ENCODE assay signal across 8 cellular contexts in the genomic region with DNA sequence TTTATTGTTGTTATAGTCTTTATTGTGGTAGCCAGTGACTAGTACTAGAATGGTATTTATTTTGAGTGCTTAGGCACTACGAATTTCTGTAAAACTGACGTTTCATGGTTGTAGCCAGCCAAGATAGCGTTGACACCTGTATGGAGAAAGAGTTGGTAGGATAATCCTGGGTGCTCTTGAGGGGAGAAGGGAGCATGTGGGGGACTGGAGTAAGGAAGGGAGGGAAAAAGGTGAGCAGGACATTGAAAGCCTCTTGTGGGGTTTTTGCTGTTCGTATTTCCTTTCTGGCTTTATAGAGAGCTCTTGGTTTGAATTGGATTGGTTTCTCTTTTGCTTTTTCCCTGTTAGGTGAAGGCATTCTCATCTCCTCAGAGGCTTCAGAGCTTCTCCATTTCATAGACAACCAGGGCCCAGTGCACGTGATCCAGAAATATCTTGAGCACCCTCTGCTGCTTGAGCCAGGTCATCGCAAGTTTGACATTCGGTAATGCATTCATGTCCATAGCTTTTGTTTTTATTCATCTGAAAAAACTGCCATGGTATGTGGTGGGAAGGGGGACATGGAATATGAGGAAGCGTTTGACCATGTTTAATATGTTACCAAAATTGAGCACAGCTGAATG. TPM values are rescaled to one million over a fixed set of nuclear protein-coding genes. Genes with fewer than 3 reads are reported as not detected.
DNase-seq lines count a peak whose midpoint lies in the region; ATAC-seq and TF ChIP-seq lines count a peak whose summit lies in the region.
"Not testable (repeated sequence)": the region's sequence is repeated elsewhere in the genome, so short reads cannot be mapped to it uniquely, and the experiment has no call there.

No MANE protein-coding gene starts in this region.

- not testable (repeated sequence) for H3K27me3 ChIP-seq in CD4-positive, CD25-positive, alpha-beta regulatory T cell (ENCODE audit: control insufficient read depth, insufficient read depth, low read length); foreskin keratinocyte; naive thymus-derived CD4-positive, alpha-beta T cell (ENCODE audit: control insufficient read depth in 2 of 2, insufficient read depth in 2 of 2, low read length in 2 of 2)

- H3K4me1 Mint-ChIP-seq in CD4-positive, CD25-positive, alpha-beta regulatory T cell; WTC11; naive thymus-derived CD4-positive, alpha-beta T cell: not testable (repeated sequence)

- POLR2A ChIA-PET in WTC11 (lab: Charles Lee); naive thymus-derived CD4-positive, alpha-beta T cell (lab: Charles Lee): not testable (repeated sequence)

- H3K36me3 Mint-ChIP-seq in CD4-positive, CD25-positive, alpha-beta regulatory T cell; WTC11; naive thymus-derived CD4-positive, alpha-beta T cell: not testable (repeated sequence)

- intact Hi-C loops in naive thymus-derived CD4-positive, alpha-beta T cell (cut with micrococcal nuclease) = not testable (repeated sequence)

- not testable (repeated sequence) for H3K36me3 ChIP-seq in CD4-positive, CD25-positive, alpha-beta regulatory T cell (ENCODE audit: control insufficient read depth, insufficient read depth, low read length); naive thymus-derived CD4-positive, alpha-beta T cell (ENCODE audit: control insufficient read depth in 2 of 3, insufficient read depth in 3 of 3, low read length in 3 of 3)

- H3K27me3 Mint-ChIP-seq in CD4-positive, CD25-positive, alpha-beta regulatory T cell; WTC11 (ENCODE audit: low read depth); naive thymus-derived CD4-positive, alpha-beta T cell: not testable (repeated sequence)

- H3K27ac Mint-ChIP-seq in CD4-positive, CD25-positive, alpha-beta regulatory T cell; WTC11; naive thymus-derived CD4-positive, alpha-beta T cell: not testable (repeated sequence)

- ATAC-seq in CD4-positive, CD25-positive, alpha-beta regulatory T cell (ENCODE audit: low read depth in 2 of 2) = peak; percentile 71 to 73
- ATAC-seq in GM19023 (IDR thresholded peaks at IDR 0.05; ENCODE audit: unreplicated experiment) (peak; percentile 72), GM21619 (IDR thresholded peaks at IDR 0.05; ENCODE audit: unreplicated experiment) (peak; percentile 80), HG02870 (IDR thresholded peaks at IDR 0.05; ENCODE audit: unreplicated experiment) (peak; percentile 90), HG03378 (IDR thresholded peaks at IDR 0.05; ENCODE audit: unreplicated experiment) (peak; percentile 86), WTC11 (peak; percentile 83), foreskin keratinocyte (peak; percentile 56)
- peak; percentile 87 for ATAC-seq in naive thymus-derived CD4-positive, alpha-beta T cell

- CTCF ChIA-PET in WTC11 (lab: Charles Lee); naive thymus-derived CD4-positive, alpha-beta T cell (lab: Charles Lee): not testable (repeated sequence)

- DNase-seq in CD4-positive, CD25-positive, alpha-beta regulatory T cell; WTC11 (ENCODE audit: low spot score); foreskin keratinocyte; naive thymus-derived CD4-positive, alpha-beta T cell: not testable (repeated sequence)

- not testable (repeated sequence) for H3K4me1 ChIP-seq in CD4-positive, CD25-positive, alpha-beta regulatory T cell (ENCODE audit: control insufficient read depth, insufficient read depth, low read length, poor library complexity, severe bottlenecking); foreskin keratinocyte; naive thymus-derived CD4-positive, alpha-beta T cell (ENCODE audit: control insufficient read depth in 2 of 2, insufficient read depth in 2 of 2, low read length in 2 of 2)

- not testable (repeated sequence) for H3K9me3 ChIP-seq in CD4-positive, CD25-positive, alpha-beta regulatory T cell (ENCODE audit: control insufficient read depth in 2 of 2, low read length in 2 of 2); naive thymus-derived CD4-positive, alpha-beta T cell (ENCODE audit: control insufficient read depth in 2 of 3, low read length in 3 of 3)

- H3K4me3 Mint-ChIP-seq in CD4-positive, CD25-positive, alpha-beta regulatory T cell; WTC11; naive thymus-derived CD4-positive, alpha-beta T cell: not testable (repeated sequence)

- TF ChIP-seq CTCF in WTC11 (IDR thresholded peaks at IDR 0.05); foreskin keratinocyte (conservative IDR thresholded peaks at IDR 0.05): not testable (repeated sequence)

- H3K4me3 ChIP-seq in CD4-positive, CD25-positive, alpha-beta regulatory T cell (ENCODE audit: low read depth, low read length); naive thymus-derived CD4-positive, alpha-beta T cell (ENCODE audit: low read length): not testable (repeated sequence)

- H3K9me3 Mint-ChIP-seq in CD4-positive, CD25-positive, alpha-beta regulatory T cell; WTC11; naive thymus-derived CD4-positive, alpha-beta T cell: not testable (repeated sequence)

- not testable (repeated sequence) for H3K27ac ChIP-seq in CD4-positive, CD25-positive, alpha-beta regulatory T cell (ENCODE audit: insufficient read depth, low read length, poor library complexity, severe bottlenecking); foreskin keratinocyte; naive thymus-derived CD4-positive, alpha-beta T cell (ENCODE audit: low read depth, low read length)

RNA-seq across cellular contexts. Expression of a gene that starts 27.2 kb away (rescaled TPM):
- not detected for total RNA-seq in CD4-positive, CD25-positive, alpha-beta regulatory T cell
- 1 to 10 TPM; 4.0 to 8.6 (median 6.2) TPM for polyA plus RNA-seq in CD4-positive, CD25-positive, alpha-beta regulatory T cell
- total RNA-seq in WTC11 (2021) = 1.1 TPM in 2 of 3 replicates, not detected in the other
- total RNA-seq in foreskin keratinocyte = 1.0 and 1.6 TPM in 2 replicates
- 0.10 and 0.17 TPM in 2 replicates for polyA plus RNA-seq in foreskin keratinocyte
- 1 to 10 TPM in 2 of 5 experiments, under 1 TPM in 3; 0.19 to 1.6 (median 0.96) TPM for total RNA-seq in naive thymus-derived CD4-positive, alpha-beta T cell
- 1 to 10 TPM; 1.1 to 2.6 TPM for polyA plus RNA-seq in naive thymus-derived CD4-positive, alpha-beta T cell
